ENCODE assay signal across 19 cellular contexts in genomic region chr5:154375331-154376008, GRCh38.
A peak's percentile ranks its signal among the peaks of the same experiment; 100 is the strongest.
DNase-seq lines count a peak whose midpoint lies in the region; ATAC-seq and TF ChIP-seq lines count a peak whose summit lies in the region.
"Had no signal": no experiment of that assay in that cellular context is flagged by ENCODE, and none has a peak within 500 bp of the region (broad histone marks: within the 10 kb centered on the region; RNA-seq: fewer than 3 reads in every experiment).

No MANE protein-coding gene starts in this region.

- no peak overlapping the region for H3K4me3 Mint-ChIP-seq in mesothelial cell of epicardium
- H3K4me3 Mint-ChIP-seq in activated CD4-positive, alpha-beta memory T cell treated with anti-CD3 and anti-CD28 coated beads, Interleukin-2, amount 10 ng/mL, durations not matched to agents 7 days and 5 days, result no peak overlapping the region

- intact Hi-C loops in Right ventricle myocardium inferior (cut with DNase I), result loop anchor here (10.0 kb wide), 1 partner anchor 101 kb away; no protein-coding TSS in a partner anchor

- peak overlapping the region; percentile 69 for H3K27ac Mint-ChIP-seq in mesothelial cell of epicardium
- no peak overlapping the region for H3K27ac Mint-ChIP-seq in activated CD4-positive, alpha-beta memory T cell treated with anti-CD3 and anti-CD28 coated beads, Interleukin-2, amount 10 ng/mL, durations not matched to agents 7 days and 5 days

- peaks cover 3% of the 10 kb centered on the region for H3K36me3 Mint-ChIP-seq in mesothelial cell of epicardium
- peaks cover 20% of the 10 kb centered on the region for H3K36me3 Mint-ChIP-seq in activated CD4-positive, alpha-beta memory T cell treated with anti-CD3 and anti-CD28 coated beads, Interleukin-2, amount 10 ng/mL, durations not matched to agents 7 days and 5 days (ENCODE audit: low read depth)

- CTCF ChIA-PET in activated CD4-positive, alpha-beta memory T cell treated with anti-CD3 and anti-CD28 coated beads, Interleukin-2, amount 10 ng/mL, durations not matched to agents 7 days and 5 days (lab: Charles Lee), result interaction anchor here (1.2 kb wide), 1 partner anchor 303 kb away, joined by 3 read pairs; no protein-coding TSS in a partner anchor

- DNase-seq in adipocyte (ENCODE audit: low read depth), result peak; percentile 59
- DNase-seq in fibroblast of mammary gland (ENCODE audit: low read depth), result peak; percentile 33
- no peak for DNase-seq in mesothelial cell of epicardium (ENCODE audit: low spot score in 2 of 2, unreplicated experiment in 2 of 2)
- no peak for DNase-seq in WERI-Rb-1
- no peak for DNase-seq in activated CD4-positive, alpha-beta memory T cell treated with anti-CD3 and anti-CD28 coated beads, Interleukin-2, amount 10 ng/mL, durations not matched to agents 7 days and 5 days
- no peak for DNase-seq in Right ventricle myocardium inferior (ENCODE audit: missing footprints)
- DNase-seq in central memory CD4-positive, alpha-beta T cell, result no peak
- DNase-seq: COR-L47; DMS153; NCI-H1092 treated with DMSO at 0.1 percent for 48 hours; NCI-H1694; NCI-H2107; NCI-H345; NCI-H69; NK-92 treated with Interleukin-12 subunit alpha and Interleukin-12 subunit beta, amount 100 ng/mL, for 24 hours; PC-3 had no signal

- H3K4me1 Mint-ChIP-seq in mesothelial cell of epicardium, result peaks cover 9% of the 10 kb centered on the region
- no peaks in the 10 kb centered on the region for H3K4me1 Mint-ChIP-seq in activated CD4-positive, alpha-beta memory T cell treated with anti-CD3 and anti-CD28 coated beads, Interleukin-2, amount 10 ng/mL, durations not matched to agents 7 days and 5 days

- POLR2A ChIA-PET in activated CD4-positive, alpha-beta memory T cell treated with anti-CD3 and anti-CD28 coated beads, Interleukin-2, amount 10 ng/mL, durations not matched to agents 7 days and 5 days (lab: Charles Lee), result no interaction called here

- peaks cover 56% of the 10 kb centered on the region for H3K4me1 ChIP-seq in adipocyte (ENCODE audit: control insufficient read depth, insufficient read depth, low read length)

- H3K36me3 ChIP-seq in adipocyte (ENCODE audit: control insufficient read depth, insufficient read depth, low read length, severe bottlenecking) (peaks cover 19% of the 10 kb centered on the region), WERI-Rb-1 (no peaks in the 10 kb centered on the region)

- no peak for ATAC-seq in Right ventricle myocardium inferior
- ATAC-seq: GM12878, HCT116, PC-3 had no signal

- TF ChIP-seq CTCF in fibroblast of mammary gland (conservative IDR thresholded peaks at IDR 0.05; ENCODE audit: control insufficient read depth, insufficient read depth, low read depth, low read length) (no peak), mesothelial cell of epicardium (IDR thresholded peaks at IDR 0.05; ENCODE audit: unreplicated experiment) (no peak), WERI-Rb-1 (IDR thresholded peaks at IDR 0.05; ENCODE audit: low read depth, low read length) (no peak)

- H3K27ac ChIP-seq in WERI-Rb-1, result no peak overlapping the region
- H3K27ac ChIP-seq: C4-2B had no signal

- H3K9ac ChIP-seq in adipocyte (ENCODE audit: low read length), result peak overlapping the region; percentile 58

- no peaks in the 10 kb centered on the region for H3K9me3 ChIP-seq in adipocyte (ENCODE audit: control insufficient read depth, low read length)
- H3K9me3 ChIP-seq in WERI-Rb-1 (ENCODE audit: severe bottlenecking), result no peaks in the 10 kb centered on the region

- no peaks in the 10 kb centered on the region for H3K9me3 Mint-ChIP-seq in mesothelial cell of epicardium
- H3K9me3 Mint-ChIP-seq in activated CD4-positive, alpha-beta memory T cell treated with anti-CD3 and anti-CD28 coated beads, Interleukin-2, amount 10 ng/mL, durations not matched to agents 7 days and 5 days, result no peaks in the 10 kb centered on the region

- H3K27me3 ChIP-seq in adipocyte (replicated peaks; ENCODE audit: control insufficient read depth, insufficient read depth, low read length) (no peaks in the 10 kb centered on the region), WERI-Rb-1 (ENCODE audit: insufficient read depth, low read depth, severe bottlenecking) (no peaks in the 10 kb centered on the region)

- peaks cover 11% of the 10 kb centered on the region for H3K27me3 Mint-ChIP-seq in mesothelial cell of epicardium (ENCODE audit: low read depth)
- H3K27me3 Mint-ChIP-seq in activated CD4-positive, alpha-beta memory T cell treated with anti-CD3 and anti-CD28 coated beads, Interleukin-2, amount 10 ng/mL, durations not matched to agents 7 days and 5 days, result no peaks in the 10 kb centered on the region

- H3K4me3 ChIP-seq in adipocyte (ENCODE audit: low read length) (no peak overlapping the region), fibroblast of mammary gland (ENCODE audit: control insufficient read depth, low read depth, low read length) (no peak overlapping the region), WERI-Rb-1 (ENCODE audit: low read depth, low read length) (no peak overlapping the region)
- H3K4me3 ChIP-seq: GM12878 had no signal

Comparison
In these comparisons a context has a peak if more than half of its experiments do, and no peak if none do; other contexts are left out.
1. DNase-seq: peak in adipocyte (single experiment) and fibroblast of mammary gland (single experiment); none in mesothelial cell of epicardium (0 of 2), WERI-Rb-1 (single experiment), activated CD4-positive, alpha-beta memory T cell treated with anti-CD3 and anti-CD28 coated beads, Interleukin-2, amount 10 ng/mL, durations not matched to agents 7 days and 5 days (single experiment), Right ventricle myocardium inferior (single experiment) and central memory CD4-positive, alpha-beta T cell (single experiment).